24 cellular contexts compared by ENCODE assay signal in the genomic region with DNA sequence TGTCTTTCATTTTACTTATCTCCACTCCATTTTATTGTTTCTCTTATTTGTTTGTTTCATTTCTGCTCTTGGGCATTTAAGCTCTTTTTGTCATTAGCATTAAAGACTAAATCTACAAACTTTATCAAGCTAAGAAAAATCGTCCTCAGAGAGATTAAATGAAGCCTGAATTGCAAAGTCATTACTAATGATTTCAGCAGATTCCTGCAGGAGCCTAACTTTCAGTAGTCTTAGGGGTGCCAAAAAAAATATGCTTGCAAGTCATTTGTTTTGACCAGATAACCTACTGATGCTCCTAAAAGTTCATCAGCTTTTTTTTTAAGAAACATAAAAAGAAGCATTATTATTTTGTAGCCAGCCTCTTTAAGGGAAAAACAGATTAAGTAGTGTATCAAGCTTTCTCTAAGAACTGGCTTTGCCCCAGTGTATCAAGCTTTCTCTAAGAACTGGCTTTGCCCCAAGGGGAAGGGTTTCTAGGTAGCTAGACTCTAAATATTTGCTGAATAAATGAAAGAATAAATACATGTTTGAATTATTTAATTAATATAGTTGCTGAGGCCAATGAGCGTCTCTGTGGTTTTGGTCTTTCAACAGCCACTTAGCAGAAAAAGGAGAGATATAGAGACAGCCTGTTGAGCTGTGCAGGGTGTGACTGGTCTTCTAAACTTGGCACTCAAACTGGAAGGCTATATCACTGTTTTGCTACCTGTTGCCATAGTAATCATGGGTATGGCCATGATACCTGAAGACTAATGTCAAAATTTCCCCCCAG.
A peak's percentile ranks its signal among the peaks of the same experiment; 100 is the strongest.
DNase-seq lines count a peak whose midpoint lies in the region; ATAC-seq, FAIRE-seq and TF ChIP-seq lines count a peak whose summit lies in the region.
"Had no signal": no experiment of that assay in that cellular context is flagged by ENCODE, and none has a peak within 500 bp of the region (broad histone marks: within the 10 kb centered on the region; RNA-seq: fewer than 3 reads in every experiment).

No MANE protein-coding gene starts in this region.

- intact Hi-C loops in activated CD8-positive, alpha-beta T cell treated with anti-CD3 and anti-CD28 coated beads for 36 hours (cut with micrococcal nuclease), result no loop called here

- ATAC-seq in GM19463 (IDR thresholded peaks at IDR 0.05; ENCODE audit: unreplicated experiment), result no peak
- ATAC-seq in activated CD8-positive, alpha-beta T cell treated with anti-CD3 and anti-CD28 coated beads for 36 hours, result no peak
- ATAC-seq: foreskin keratinocyte, psoas muscle had no signal

- H3K36me3 Mint-ChIP-seq in activated CD8-positive, alpha-beta T cell treated with anti-CD3 and anti-CD28 coated beads for 36 hours (ENCODE audit: low read depth), result no peaks in the 10 kb centered on the region
- H3K36me3 Mint-ChIP-seq: immature natural killer cell had no signal

- no peak overlapping the region for H2AFZ ChIP-seq in smooth muscle cell (ENCODE audit: low read depth)

- no peak overlapping the region for H3K27ac ChIP-seq in smooth muscle cell (ENCODE audit: low read depth)
- H3K27ac ChIP-seq: foreskin keratinocyte, neutrophil, psoas muscle, skin epidermis had no signal

- no peaks in the 10 kb centered on the region for H4K20me1 ChIP-seq in smooth muscle cell (ENCODE audit: low read depth)

- CTCF ChIA-PET in activated CD8-positive, alpha-beta T cell treated with anti-CD3 and anti-CD28 coated beads for 36 hours (lab: Charles Lee), result interaction anchor here (1.2 to 1.3 kb wide), 2 partner anchors 56 to 173 kb away, joined by 3 to 4 read pairs; no protein-coding TSS in a partner anchor

- H3K27me3 ChIP-seq in smooth muscle cell (ENCODE audit: low read depth), result no peaks in the 10 kb centered on the region
- H3K27me3 ChIP-seq: BE2C, foreskin keratinocyte, neutrophil had no signal

- peaks cover 10% of the 10 kb centered on the region for H3K4me1 ChIP-seq in smooth muscle cell (ENCODE audit: low read depth)
- H3K4me1 ChIP-seq: BE2C, psoas muscle had no signal

- peak overlapping the region; percentile 15 for H3K4me2 ChIP-seq in smooth muscle cell

- no peak overlapping the region for H3K4me3 Mint-ChIP-seq in activated CD8-positive, alpha-beta T cell treated with anti-CD3 and anti-CD28 coated beads for 36 hours
- H3K4me3 Mint-ChIP-seq: activated B cell treated with CpG ODN at 0.5 μM for 24 hours, immature natural killer cell had no signal

- FAIRE-seq in RCC 7860 (lab: Jason Lieb, UNC), result peak; percentile 36

- TF ChIP-seq CTCF in fibroblast of mammary gland (conservative IDR thresholded peaks at IDR 0.05; ENCODE audit: control insufficient read depth, insufficient read depth, low read depth, low read length), result no peak
- TF ChIP-seq CTCF in smooth muscle cell (IDR thresholded peaks at IDR 0.05; ENCODE audit: borderline replicate concordance, insufficient read depth, poor library complexity, severe bottlenecking), result no peak
- no peak for TF ChIP-seq CTCF in activated CD8-positive, alpha-beta T cell treated with anti-CD3 and anti-CD28 coated beads for 36 hours (IDR thresholded peaks at IDR 0.05)

- H3K9me3 ChIP-seq in smooth muscle cell (replicated peaks; ENCODE audit: low read depth), result no peaks in the 10 kb centered on the region
- H3K9me3 ChIP-seq: BE2C, neutrophil, psoas muscle had no signal

- POLR2A ChIA-PET in activated CD8-positive, alpha-beta T cell treated with anti-CD3 and anti-CD28 coated beads for 36 hours (lab: Charles Lee), result no interaction called here

- no peak overlapping the region for H3K9ac ChIP-seq in smooth muscle cell (ENCODE audit: low read depth)

- H3K27me3 Mint-ChIP-seq in activated CD8-positive, alpha-beta T cell treated with anti-CD3 and anti-CD28 coated beads for 36 hours, result peaks cover 1% of the 10 kb centered on the region

- 27% methylated on average over 2 of the region's 2 CpGs for WGBS in smooth muscle cell (ENCODE audit: low lambda C conversion rate)

- no peaks in the 10 kb centered on the region for H3K36me3 ChIP-seq in smooth muscle cell (ENCODE audit: low read depth)
- H3K36me3 ChIP-seq: BE2C, neutrophil had no signal

- no peak overlapping the region for H3K27ac Mint-ChIP-seq in activated CD8-positive, alpha-beta T cell treated with anti-CD3 and anti-CD28 coated beads for 36 hours
- H3K27ac Mint-ChIP-seq: activated B cell treated with CpG ODN at 0.5 μM for 24 hours, immature natural killer cell had no signal

- peaks cover 2% of the 10 kb centered on the region for H3K9me3 Mint-ChIP-seq in activated CD8-positive, alpha-beta T cell treated with anti-CD3 and anti-CD28 coated beads for 36 hours
- H3K9me3 Mint-ChIP-seq: activated B cell treated with CpG ODN at 0.5 μM for 24 hours had no signal

- H3K4me3 ChIP-seq in fibroblast of mammary gland (ENCODE audit: control insufficient read depth, low read depth, low read length), result no peak overlapping the region
- H3K4me3 ChIP-seq in smooth muscle cell, result no peak overlapping the region
- H3K4me3 ChIP-seq: lung, psoas muscle, skin epidermis had no signal

- H3K79me2 ChIP-seq in smooth muscle cell (ENCODE audit: low read depth), result no peaks in the 10 kb centered on the region

- H3F3A ChIP-seq in smooth muscle cell (ENCODE audit: low read depth), result peaks cover 29% of the 10 kb centered on the region

- peaks cover 12% of the 10 kb centered on the region for H3K4me1 Mint-ChIP-seq in activated CD8-positive, alpha-beta T cell treated with anti-CD3 and anti-CD28 coated beads for 36 hours (ENCODE audit: low read depth)
- H3K4me1 Mint-ChIP-seq: activated B cell treated with CpG ODN at 0.5 μM for 24 hours had no signal

- DNase-seq in NCI-H2029 treated with DMSO at 0.1 percent for 48 hours (lab: John Stamatoyannopoulos, UW) (peak; percentile 6), NCI-H2029 (lab: John Stamatoyannopoulos, UW) (no peak), RCC 7860 (ENCODE audit: low spot score) (peak; percentile 64), fibroblast of mammary gland (ENCODE audit: low read depth) (peak; percentile 66), smooth muscle cell (lab: John Stamatoyannopoulos, UW; ENCODE audit: unreplicated experiment) (no peak)
- DNase-seq in stimulated activated CD4-positive, alpha-beta T cell treated with anti-CD3 and anti-CD28 coated beads, Interleukin-2, amount 100 ng/mL, for 48 hours, result no peak
- DNase-seq in activated CD8-positive, alpha-beta T cell treated with anti-CD3 and anti-CD28 coated beads for 36 hours, result no peak
- DNase-seq: activated B cell treated with CpG ODN at 0.5 μM for 24 hours; activated CD4-positive, alpha-beta T cell treated with anti-CD3 and anti-CD28 coated beads, Interleukin-2, amount 50 U/mL, for 48 hours; activated effector memory CD4-positive, alpha-beta T cell treated with anti-CD3 and anti-CD28 coated beads, Interleukin-2, amount 50 U/mL, for 16 hours; BE2C; caudate nucleus; dermis blood vessel endothelial cell; foreskin keratinocyte; immature natural killer cell; NCI-H1436 treated with DMSO at 0.1 percent for 48 hours; NCI-H748 treated with DMSO at 0.1 percent for 48 hours; psoas muscle; stimulated activated naive CD4-positive, alpha-beta T cell treated with Interleukin-2 at 50 U/mL for 16 hours; T1000 had no signal

Comparison
In these comparisons a context has a peak if more than half of its experiments do, and no peak if none do; other contexts are left out.
1. DNase-seq: peak in NCI-H2029 treated with DMSO at 0.1 percent for 48 hours (single experiment), RCC 7860 (single experiment) and fibroblast of mammary gland (single experiment); none in NCI-H2029 (single experiment), smooth muscle cell (single experiment), stimulated activated CD4-positive, alpha-beta T cell treated with anti-CD3 and anti-CD28 coated beads, Interleukin-2, amount 100 ng/mL, for 48 hours (0 of 2) and activated CD8-positive, alpha-beta T cell treated with anti-CD3 and anti-CD28 coated beads for 36 hours (single experiment).